Comparison of ENCODE assay signal across 21 cellular contexts in the genomic region with DNA sequence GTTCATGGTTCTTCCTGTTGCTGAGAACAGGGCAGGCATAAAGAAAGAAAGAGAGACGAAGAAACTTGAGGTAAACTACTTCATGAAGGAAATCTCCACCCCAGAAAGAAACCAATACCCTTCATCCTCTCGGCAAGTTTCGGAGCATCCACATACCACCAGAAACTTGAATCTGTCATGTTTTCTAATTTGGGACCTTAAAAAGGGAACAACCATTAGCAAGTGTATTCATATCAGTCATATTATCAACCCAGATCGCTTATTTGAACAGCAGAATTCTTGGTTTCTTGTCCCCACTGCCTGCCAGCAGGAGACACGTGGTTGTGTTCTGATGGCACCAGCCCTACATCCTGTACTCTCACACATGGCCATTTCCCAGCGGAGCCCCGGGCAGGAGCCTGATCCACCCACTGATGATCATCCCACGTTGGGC. TPM values are rescaled to one million over a fixed set of nuclear protein-coding genes. Genes with fewer than 3 reads are reported as not detected.
DNase-seq lines count a peak whose midpoint lies in the region; ATAC-seq, FAIRE-seq and TF ChIP-seq lines count a peak whose summit lies in the region.
"Had no signal": no experiment of that assay in that cellular context is flagged by ENCODE, and none has a peak within 500 bp of the region (broad histone marks: within the 10 kb centered on the region; RNA-seq: fewer than 3 reads in every experiment).

No MANE protein-coding gene starts in this region.

- H2BK5ac ChIP-seq in mesenchymal stem cell (ENCODE audit: low read depth, low read length, poor library complexity, severe bottlenecking), result no peak overlapping the region

- H3K23ac ChIP-seq in mesenchymal stem cell (ENCODE audit: low read length in 2 of 2), result no peak overlapping the region

- WGBS in mammary epithelial cell (ENCODE audit: low coverage, missing lambda C conversion rate), result 37% methylated on average over 8 of the region's 8 CpGs
- WGBS in mesenchymal stem cell, result 82% methylated on average over 7 of the region's 8 CpGs
- 77 to 91% (median 86%) methylated on average over 8 of the region's 8 CpGs for whole genome bisulfite sequencing in small intestine, 3 donors

- CTCF ChIA-PET in mammary epithelial cell (lab: Charles Lee; ENCODE audit: low non-redundant PET), result no interaction called here

- H3K27ac ChIP-seq in mammary epithelial cell (ENCODE audit: insufficient read depth, low read depth, low read length), result no peak overlapping the region
- no peak overlapping the region for H3K27ac ChIP-seq in mesenchymal stem cell (ENCODE audit: low read length, poor library complexity, severe bottlenecking)
- H3K27ac ChIP-seq in small intestine (ENCODE audit: low read depth in 1 of 2, low read length in 1 of 2), result no peak overlapping the region
- H3K27ac ChIP-seq: skin epidermis, suprapubic skin had no signal

- DNase-seq in mammary epithelial cell, result no peak
- DNase-seq in mesenchymal stem cell, result no peak
- no peak for DNase-seq in small intestine
- no peak for DNase-seq in mucosa of gallbladder (ENCODE audit: low spot score)
- no peak for DNase-seq in SKM-1 (lab: John Stamatoyannopoulos, UW; ENCODE audit: unreplicated experiment)
- DNase-seq: activated CD4-positive, alpha-beta T cell treated with anti-CD3 and anti-CD28 coated beads, Interleukin-2, amount 10 ng/mL, durations not matched to agents 24 days and 14 days; amygdala; CD8-positive, alpha-beta T cell; DMS53; naive thymus-derived CD4-positive, alpha-beta T cell; NCI-H1930; NK-92 treated with Interleukin-12 subunit alpha and Interleukin-12 subunit beta, amount 100 ng/mL, for 24 hours; RPMI8226; stimulated activated CD8-positive, alpha-beta memory T cell treated with anti-CD3 and anti-CD28 coated beads, Interleukin-4, amount 100 ng/mL, for 48 hours had no signal

- no peaks in the 10 kb centered on the region for H3K9me3 ChIP-seq in mammary epithelial cell (replicated peaks; ENCODE audit: insufficient read depth, low read length)
- H3K9me3 ChIP-seq in mesenchymal stem cell (ENCODE audit: control insufficient read depth, low read length), result no peaks in the 10 kb centered on the region
- H3K9me3 ChIP-seq in small intestine (ENCODE audit: control insufficient read depth, low read depth), result no peaks in the 10 kb centered on the region
- H3K9me3 ChIP-seq: suprapubic skin had no signal

- H3K79me2 ChIP-seq in mammary epithelial cell (ENCODE audit: insufficient read depth, low read length), result no peaks in the 10 kb centered on the region

- H3K4me1 ChIP-seq in mammary epithelial cell (ENCODE audit: insufficient read depth, low read length) (peaks cover 11% of the 10 kb centered on the region), mesenchymal stem cell (ENCODE audit: control insufficient read depth, insufficient read depth, low read depth, low read length) (no peaks in the 10 kb centered on the region), small intestine (ENCODE audit: control insufficient read depth in 2 of 2, insufficient read depth in 1 of 2, low read depth in 1 of 2, low read length in 1 of 2) (peaks cover 0 to under 1% of the 10 kb centered on the region in 2 donors)

- H3K4ac ChIP-seq in mesenchymal stem cell (ENCODE audit: low read depth in 1 of 2, low read length in 2 of 2), result no peak overlapping the region

- H2AFZ ChIP-seq in mammary epithelial cell (ENCODE audit: low read depth, low read length) (peak overlapping the region; percentile 4), mesenchymal stem cell (ENCODE audit: low read depth, low read length) (no peak overlapping the region)

- H3K36me3 ChIP-seq in mammary epithelial cell (ENCODE audit: insufficient read depth, low read length) (no peaks in the 10 kb centered on the region), mesenchymal stem cell (ENCODE audit: control insufficient read depth in 1 of 2, insufficient read depth in 2 of 2, low read depth in 1 of 2, low read length in 2 of 2) (no peaks in the 10 kb centered on the region), small intestine (ENCODE audit: control insufficient read depth in 2 of 2, insufficient read depth in 2 of 2, low read length in 2 of 2) (no peaks in the 10 kb centered on the region)
- H3K36me3 ChIP-seq: suprapubic skin had no signal

- H3K4me2 ChIP-seq in mammary epithelial cell (ENCODE audit: insufficient read depth, low read depth, low read length) (no peak overlapping the region), mesenchymal stem cell (ENCODE audit: low read length, poor library complexity, severe bottlenecking) (no peak overlapping the region)

- no peak overlapping the region for H3K9ac ChIP-seq in mammary epithelial cell (ENCODE audit: insufficient read depth, low read length)
- no peak overlapping the region for H3K9ac ChIP-seq in mesenchymal stem cell (ENCODE audit: low read length)

- H2BK120ac ChIP-seq in mesenchymal stem cell (ENCODE audit: low read depth, low read length), result no peak overlapping the region

- H4K8ac ChIP-seq in mesenchymal stem cell (ENCODE audit: low read length), result no peak overlapping the region

- H4K91ac ChIP-seq in mesenchymal stem cell (ENCODE audit: low read length), result no peak overlapping the region

- in situ Hi-C loops in mammary epithelial cell (cut with MboI; ENCODE audit: low sequenced_read_pairs in 2 of 2), result no loop called here

- H3K79me1 ChIP-seq in mesenchymal stem cell (replicated peaks; ENCODE audit: low read length, poor library complexity, severe bottlenecking), result no peaks in the 10 kb centered on the region

- no peak for TF ChIP-seq CTCF in mammary epithelial cell (conservative IDR thresholded peaks at IDR 0.05 in 1 of 2, IDR thresholded peaks at IDR 0.05 in 1 of 2; ENCODE audit: extremely low read depth in 1 of 2, insufficient read depth in 1 of 2, low read depth in 1 of 2, low read length in 2 of 2)

- intact Hi-C loops in mammary epithelial cell (cut with micrococcal nuclease), result no loop called here

- no peak overlapping the region for H2BK12ac ChIP-seq in mesenchymal stem cell (ENCODE audit: low read length in 2 of 2)

- H3K27me3 ChIP-seq in mammary epithelial cell (ENCODE audit: insufficient read depth, low read length) (no peaks in the 10 kb centered on the region), mesenchymal stem cell (ENCODE audit: control insufficient read depth in 1 of 2, insufficient read depth in 1 of 2, low read length in 2 of 2) (peaks cover 0 to 62% of the 10 kb centered on the region in 2 experiments), small intestine (ENCODE audit: control insufficient read depth in 2 of 2, insufficient read depth in 2 of 2, low read length in 2 of 2) (no peaks in the 10 kb centered on the region)
- H3K27me3 ChIP-seq: suprapubic skin had no signal

- H4K20me1 ChIP-seq in mammary epithelial cell (ENCODE audit: insufficient read depth, low read length), result no peaks in the 10 kb centered on the region

- no peak overlapping the region for H3K4me3 ChIP-seq in mammary epithelial cell (replicated peaks in 1 of 3; ENCODE audit: insufficient read depth in 1 of 3, low read depth in 2 of 3, low read length in 3 of 3)
- no peak overlapping the region for H3K4me3 ChIP-seq in mesenchymal stem cell (ENCODE audit: insufficient read depth in 1 of 2, low read depth in 1 of 2, low read length in 2 of 2)
- no peak overlapping the region for H3K4me3 ChIP-seq in small intestine (ENCODE audit: low read depth in 1 of 2, low read length in 2 of 2)
- H3K4me3 ChIP-seq: K562, lung, skin epidermis, suprapubic skin had no signal

- no peak overlapping the region for H2BK15ac ChIP-seq in mesenchymal stem cell (ENCODE audit: low read depth, poor library complexity, severe bottlenecking)

- H3K18ac ChIP-seq in mesenchymal stem cell (ENCODE audit: low read depth in 1 of 2, low read length in 2 of 2), result no peak overlapping the region

- ATAC-seq in GM18508 (IDR thresholded peaks at IDR 0.05; ENCODE audit: insufficient read depth, unreplicated experiment) (peak; percentile 68), GM19463 (IDR thresholded peaks at IDR 0.05; ENCODE audit: unreplicated experiment) (peak; percentile 55), HG02938 (IDR thresholded peaks at IDR 0.05; ENCODE audit: unreplicated experiment) (peak; percentile 59)
- ATAC-seq: CD8-positive, alpha-beta T cell; K562; naive thymus-derived CD4-positive, alpha-beta T cell had no signal

- no TSS peak for BruUV-seq in mammary epithelial cell (replicated peaks; lab: Mats Ljungman, UMichigan)

- dilution Hi-C loops in mammary epithelial cell (cut with HindIII; ENCODE audit: low sequenced_read_pairs), result no loop called here

- H2AK5ac ChIP-seq in mesenchymal stem cell (ENCODE audit: low read length, severe bottlenecking), result no peak overlapping the region

- FAIRE-seq in small intestine (lab: Jason Lieb, UNC), result no peak
- FAIRE-seq: K562 had no signal

- no peak overlapping the region for H3K14ac ChIP-seq in mesenchymal stem cell (ENCODE audit: low read length in 2 of 2)

RNA-seq across cellular contexts. Expression of a gene that starts 53.2 kb away (rescaled TPM):
- total RNA-seq in mammary epithelial cell (10 to 100 TPM; 21.6 to 66.5 TPM), mucosa of gallbladder (10.4 TPM)
- polyA plus RNA-seq in mammary epithelial cell (13.7 TPM), small intestine (10 to 100 TPM in 1 of 3 donors, 1 to 10 TPM in 2; 1.6 to 10.9 (median 1.6) TPM)
- polyA minus RNA-seq in mammary epithelial cell, result 9.8 TPM
- 25.4 TPM for polyA plus RNA-seq in mesenchymal stem cell (2013, experiment 1 of 2)
- polyA plus RNA-seq in mesenchymal stem cell (2013, experiment 2 of 2), result 27.1 TPM
